17 cellular contexts compared by ENCODE assay signal in genomic region chr4:83875437-83875836, GRCh38.
"Had no signal": no experiment of that assay in that cellular context is flagged by ENCODE, and none has a peak within 500 bp of the region (broad histone marks: within the 10 kb centered on the region; RNA-seq: fewer than 3 reads in every experiment).

No MANE protein-coding gene starts in this region.

- ATAC-seq: effector memory CD8-positive, alpha-beta T cell; mucosa of descending colon; sciatic nerve; stimulated activated naive B cell treated with anti-CD40 and anti-IgM and Interleukin-4, amounts not matched to agents 10 μg/mL and 1 μg/mL and 100 μg/mL, for 72 hours; stimulated activated naive CD8-positive, alpha-beta T cell treated with anti-CD3 and anti-CD28 coated beads, Interleukin-15, amount 100 ng/mL, for 72 hours; upper lobe of right lung had no signal

- DNase-seq: cortex of kidney; effector memory CD8-positive, alpha-beta T cell; erythroblast; esophagus squamous epithelium; foreskin melanocyte; mucosa of descending colon; naive B cell; nucleus accumbens; stimulated activated CD4-positive, alpha-beta T cell treated with anti-CD3 and anti-CD28 coated beads, Interleukin-2, amount 100 ng/mL, for 24 hours; stimulated activated CD4-positive, alpha-beta T cell treated with anti-CD3 and anti-CD28 coated beads, Interleukin-4, amount 100 ng/mL, for 4 hours; stimulated activated naive B cell treated with anti-CD40 and anti-IgM and Interleukin-4, amounts not matched to agents 10 μg/mL and 1 μg/mL and 100 μg/mL, for 72 hours; stimulated activated naive CD8-positive, alpha-beta T cell treated with anti-CD3 and anti-CD28 coated beads, Interleukin-15, amount 100 ng/mL, for 72 hours; transverse colon; upper lobe of right lung had no signal

- FAIRE-seq: endometrium, keratinocyte had no signal
